Comparison of ENCODE assay signal across 23 cellular contexts in the genomic region with DNA sequence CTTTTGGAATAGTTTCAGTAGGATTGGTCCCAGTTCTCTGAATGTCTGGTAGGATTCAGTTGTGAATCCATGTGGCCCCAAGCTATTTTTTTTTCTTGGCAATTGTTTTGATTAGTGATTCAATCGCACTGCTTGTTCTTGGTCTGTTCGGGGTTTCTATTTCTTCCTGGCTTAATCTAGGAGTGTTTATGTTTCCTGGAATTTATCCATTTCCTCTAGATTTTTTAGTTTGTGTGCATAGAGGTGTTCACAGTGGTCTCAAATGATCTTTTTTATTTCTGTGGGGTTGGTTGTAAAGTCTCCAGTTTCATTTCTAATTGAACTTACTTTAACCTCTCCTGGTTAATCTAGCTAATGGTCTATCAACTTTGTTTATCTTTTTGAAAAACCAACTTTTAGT.
DNase-seq lines count a peak whose midpoint lies in the region; ATAC-seq, FAIRE-seq and TF ChIP-seq lines count a peak whose summit lies in the region.
"Had no signal": no experiment of that assay in that cellular context is flagged by ENCODE, and none has a peak within 500 bp of the region (broad histone marks: within the 10 kb centered on the region; RNA-seq: fewer than 3 reads in every experiment).

No MANE protein-coding gene starts in this region.

- H2AFZ ChIP-seq in astrocyte (ENCODE audit: low read depth, low read length): no peak overlapping the region
- H2AFZ ChIP-seq: GM23248 had no signal

- H3K27me3 Mint-ChIP-seq in astrocyte (ENCODE audit: low read depth, unreplicated experiment): no peaks in the 10 kb centered on the region
- H3K27me3 Mint-ChIP-seq: activated CD4-positive, alpha-beta memory T cell treated with anti-CD3 and anti-CD28 coated beads for 36 hours; central memory CD8-positive, alpha-beta T cell had no signal

- no peak overlapping the region for H3K4me3 Mint-ChIP-seq in astrocyte (ENCODE audit: unreplicated experiment)
- H3K4me3 Mint-ChIP-seq: activated CD4-positive, alpha-beta memory T cell treated with anti-CD3 and anti-CD28 coated beads for 36 hours; central memory CD8-positive, alpha-beta T cell; WTC11 had no signal

- H3K27ac ChIP-seq in astrocyte (ENCODE audit: low read depth, low read length) (no peak overlapping the region), esophagus muscularis mucosa (replicated peaks in 1 of 4) (no peak overlapping the region)
- H3K27ac ChIP-seq: BLaER1 treated with 17β-estradiol and CSF1 and Interleukin-3, amounts not matched to agents 10 nM and 100 nM; esophagus squamous epithelium; GM23248 had no signal

- H3K4me1 ChIP-seq in astrocyte (ENCODE audit: insufficient read depth, low read length) (no peaks in the 10 kb centered on the region), esophagus muscularis mucosa (no peaks in the 10 kb centered on the region)
- H3K4me1 ChIP-seq: BLaER1 treated with 17β-estradiol and CSF1 and Interleukin-3, amounts not matched to agents 10 nM and 100 nM; esophagus squamous epithelium had no signal

- H3K9me3 Mint-ChIP-seq in astrocyte (ENCODE audit: unreplicated experiment): no peaks in the 10 kb centered on the region
- H3K9me3 Mint-ChIP-seq: central memory CD8-positive, alpha-beta T cell; WTC11 had no signal

- DNase-seq in NCI-H1092 treated with DMSO at 0.1 percent for 48 hours (lab: John Stamatoyannopoulos, UW) (peak; percentile 9), NCI-H1092 (lab: John Stamatoyannopoulos, UW) (no peak), astrocyte (ENCODE audit: low read depth) (no peak), fibroblast of mammary gland (ENCODE audit: low read depth) (peak; percentile 7), renal cortical epithelial cell (ENCODE audit: low read depth) (peak; percentile 23), esophagus muscularis mucosa (ENCODE audit: extremely low spot score) (no peak), SK-N-DZ (ENCODE audit: low spot score) (no peak)
- DNase-seq: 8988T; activated CD4-positive, alpha-beta memory T cell treated with anti-CD3 and anti-CD28 coated beads for 36 hours; activated gamma-delta T cell treated with Interleukin-2 at 50 U/mL for 16 hours; activated T-cell treated with anti-CD3 and anti-CD28 coated beads for 4 hours; effector CD4-positive, alpha-beta T cell; esophagus squamous epithelium; GM23248; NCI-H2107; NCI-H510A; retina; stimulated activated CD4-positive, alpha-beta T cell treated with anti-CD3 and anti-CD28 coated beads, Interleukin-12 subunit alpha, Interleukin-12 subunit beta, amount 100 ng/mL, for 4 hours had no signal

- H3K9ac ChIP-seq in astrocyte (ENCODE audit: low read length): no peak overlapping the region
- H3K9ac ChIP-seq: BLaER1 treated with 17β-estradiol and CSF1 and Interleukin-3, amounts not matched to agents 10 nM and 100 nM; GM23248 had no signal

- no peak overlapping the region for H3K27ac Mint-ChIP-seq in astrocyte (ENCODE audit: unreplicated experiment)
- H3K27ac Mint-ChIP-seq: activated CD4-positive, alpha-beta memory T cell treated with anti-CD3 and anti-CD28 coated beads for 36 hours; WTC11 had no signal

- H3K79me2 ChIP-seq in astrocyte (ENCODE audit: insufficient read depth, low read length): no peaks in the 10 kb centered on the region

- 70% methylated on average over 2 of the region's 2 CpGs for WGBS in esophagus muscularis mucosa

- H3K27me3 ChIP-seq in astrocyte (ENCODE audit: insufficient read depth, low read length): no peaks in the 10 kb centered on the region
- H3K27me3 ChIP-seq in esophagus muscularis mucosa: no peaks in the 10 kb centered on the region
- H3K27me3 ChIP-seq: BLaER1 treated with 17β-estradiol and CSF1 and Interleukin-3, amounts not matched to agents 10 nM and 100 nM; esophagus squamous epithelium had no signal

- intact Hi-C loops in esophagus muscularis mucosa (cut with DNase I): no loop called here

- peak overlapping the region; percentile 32 for H3K4me2 ChIP-seq in astrocyte (ENCODE audit: low read length)
- H3K4me2 ChIP-seq: BLaER1 treated with 17β-estradiol and CSF1 and Interleukin-3, amounts not matched to agents 10 nM and 100 nM had no signal

- TF ChIP-seq POLR2A in esophagus muscularis mucosa (IDR thresholded peaks at IDR 0.05; ENCODE audit: low read depth): no peak

- no peaks in the 10 kb centered on the region for H3K9me3 ChIP-seq in astrocyte (ENCODE audit: insufficient read depth, low read depth, low read length)
- H3K9me3 ChIP-seq in esophagus muscularis mucosa: no peaks in the 10 kb centered on the region
- H3K9me3 ChIP-seq: BLaER1 treated with 17β-estradiol and CSF1 and Interleukin-3, amounts not matched to agents 10 nM and 100 nM; esophagus squamous epithelium had no signal

- no peaks in the 10 kb centered on the region for H3K36me3 Mint-ChIP-seq in astrocyte (ENCODE audit: low read depth, unreplicated experiment)
- H3K36me3 Mint-ChIP-seq: activated CD4-positive, alpha-beta memory T cell treated with anti-CD3 and anti-CD28 coated beads for 36 hours had no signal

- peak; percentile 9 for FAIRE-seq in astrocyte (lab: Jason Lieb, UNC)
- FAIRE-seq: urothelium cell line had no signal

- H3K4me3 ChIP-seq in astrocyte (ENCODE audit: insufficient read depth, low read depth, low read length): no peak overlapping the region
- H3K4me3 ChIP-seq in fibroblast of mammary gland (ENCODE audit: control insufficient read depth, low read depth, low read length): no peak overlapping the region
- no peak overlapping the region for H3K4me3 ChIP-seq in esophagus muscularis mucosa
- H3K4me3 ChIP-seq: BLaER1 treated with 17β-estradiol and CSF1 and Interleukin-3, amounts not matched to agents 10 nM and 100 nM; esophagus squamous epithelium; GM23248 had no signal

- TF ChIP-seq EP300 in esophagus muscularis mucosa (IDR thresholded peaks at IDR 0.05): no peak

- H3K36me3 ChIP-seq in astrocyte (ENCODE audit: insufficient read depth, low read length) (no peaks in the 10 kb centered on the region), esophagus muscularis mucosa (no peaks in the 10 kb centered on the region)
- H3K36me3 ChIP-seq: BLaER1 treated with 17β-estradiol and CSF1 and Interleukin-3, amounts not matched to agents 10 nM and 100 nM; esophagus squamous epithelium had no signal

- H4K20me1 ChIP-seq in astrocyte (ENCODE audit: insufficient read depth, low read length): no peaks in the 10 kb centered on the region
- H4K20me1 ChIP-seq: BLaER1 treated with 17β-estradiol and CSF1 and Interleukin-3, amounts not matched to agents 10 nM and 100 nM had no signal

- H3K4me1 Mint-ChIP-seq in astrocyte (ENCODE audit: low read depth, unreplicated experiment): no peaks in the 10 kb centered on the region
- H3K4me1 Mint-ChIP-seq: central memory CD8-positive, alpha-beta T cell; WTC11 had no signal

- ATAC-seq in GM21528 (IDR thresholded peaks at IDR 0.05; ENCODE audit: low FRiP score, unreplicated experiment): no peak
- ATAC-seq: WTC11 had no signal

- TF ChIP-seq CTCF in astrocyte (IDR thresholded peaks at IDR 0.05; ENCODE audit: insufficient read depth, low read depth, low read length): no peak
- TF ChIP-seq CTCF in fibroblast of mammary gland (conservative IDR thresholded peaks at IDR 0.05; ENCODE audit: control insufficient read depth, insufficient read depth, low read depth, low read length): no peak
- no peak for TF ChIP-seq CTCF in esophagus muscularis mucosa (IDR thresholded peaks at IDR 0.05)

Comparison
In these comparisons a context has a peak if more than half of its experiments do, and no peak if none do; other contexts are left out.
1. DNase-seq: peak in NCI-H1092 treated with DMSO at 0.1 percent for 48 hours (single experiment), fibroblast of mammary gland (single experiment) and renal cortical epithelial cell (single experiment); none in NCI-H1092 (single experiment), astrocyte (single experiment), esophagus muscularis mucosa (single experiment) and SK-N-DZ (single experiment).